ENCODE assay signal across 8 cellular contexts in genomic region chr19:14089412-14089661, GRCh38. TPM values are rescaled to one million over a fixed set of nuclear protein-coding genes. Genes with fewer than 3 reads are reported as not detected.
DNase-seq lines count a peak whose midpoint lies in the region; ATAC-seq and TF ChIP-seq lines count a peak whose summit lies in the region.

No MANE protein-coding gene starts in this region.

- H3K4me1 ChIP-seq in ES-I3 (ENCODE audit: insufficient read depth, low read length) = no peaks in the 10 kb centered on the region; the same call in 1 of the 2 replicates
- peaks cover 10% of the 10 kb centered on the region for H3K4me1 ChIP-seq in ectodermal cell (ENCODE audit: control insufficient read depth, insufficient read depth, low read length)
- peaks cover 20 to 21% of the 10 kb centered on the region in 2 experiments for H3K4me1 ChIP-seq in neutrophil (ENCODE audit: control insufficient read depth in 1 of 2, insufficient read depth in 1 of 2, low read depth in 1 of 2, low read length in 1 of 2)

- H3K9me3 ChIP-seq in ES-I3 (ENCODE audit: control insufficient read depth, insufficient read depth, low read length) = no peaks in the 10 kb centered on the region; the same call in 1 of the 2 replicates
- H3K9me3 ChIP-seq in ectodermal cell (ENCODE audit: control insufficient read depth, low read length) = peaks cover 3% of the 10 kb centered on the region
- no peaks in the 10 kb centered on the region for H3K9me3 ChIP-seq in neutrophil

- WGBS in ectodermal cell, 2 experiments = 13 to 14% methylated on average over 16 of the region's 16 CpGs

- peak overlapping the region; percentile 60 for H3K9ac ChIP-seq in ES-I3 (ENCODE audit: low read depth, low read length)

- peak overlapping the region; percentile 36 for H3K4me3 ChIP-seq in ectodermal cell (ENCODE audit: insufficient read depth, low read depth, low read length)
- peak overlapping the region; percentile 41 to 64 for H3K4me3 ChIP-seq in neutrophil (ENCODE audit: low read depth in 1 of 2, low read length in 1 of 2)

- TF ChIP-seq CTCF in neutrophil (IDR thresholded peaks at IDR 0.05) = no peak

- H3K27ac ChIP-seq in ectodermal cell (ENCODE audit: insufficient read depth, low read depth, low read length, poor library complexity, severe bottlenecking) = no peak overlapping the region
- no peak overlapping the region for H3K27ac ChIP-seq in neutrophil

- no peaks in the 10 kb centered on the region for H3K36me3 ChIP-seq in ES-I3 (ENCODE audit: insufficient read depth, low read length)
- H3K36me3 ChIP-seq in ectodermal cell (ENCODE audit: control insufficient read depth, insufficient read depth, low read length) = peaks cover 14% of the 10 kb centered on the region
- H3K36me3 ChIP-seq in neutrophil = peaks cover 17% of the 10 kb centered on the region

- ATAC-seq in HG02798 (IDR thresholded peaks at IDR 0.05; ENCODE audit: poor library complexity, unreplicated experiment) = no peak

- DNase-seq in NCI-H2171 (lab: John Stamatoyannopoulos, UW) (peak; percentile 14), SKM-1 (lab: John Stamatoyannopoulos, UW; ENCODE audit: unreplicated experiment) (no peak), activated gamma-delta T cell treated with Interleukin-2 at 50 U/mL for 16 hours (no peak), mesenteric fat pad (ENCODE audit: low spot score) (no peak)

- peaks cover 19% of the 10 kb centered on the region for H3K27me3 ChIP-seq in ectodermal cell (ENCODE audit: control insufficient read depth, insufficient read depth, low read length, poor library complexity, severe bottlenecking)
- peaks cover 6% of the 10 kb centered on the region for H3K27me3 ChIP-seq in neutrophil

RNA-seq across cellular contexts. Expression of gene SAMD1, which starts 1.2 kb away (rescaled TPM):
- polyA plus RNA-seq in ectodermal cell (2013, experiment 1 of 4) = 83.5 TPM
- 74.5 TPM for polyA plus RNA-seq in ectodermal cell (2013, experiment 2 of 4)
- 63.0 TPM for polyA plus RNA-seq in ectodermal cell (2013, experiment 3 of 4)
- 65.4 TPM for polyA plus RNA-seq in ectodermal cell (2013, experiment 4 of 4)
- 32.3 TPM for total RNA-seq in mesenteric fat pad

RNA-seq across cellular contexts. Expression of gene C19orf67, which starts 3.8 kb away (rescaled TPM):
- polyA plus RNA-seq in ectodermal cell (2013, experiment 1 of 4) = not detected
- not detected for polyA plus RNA-seq in ectodermal cell (2013, experiment 2 of 4)
- polyA plus RNA-seq in ectodermal cell (2013, experiment 3 of 4) = not detected
- not detected for polyA plus RNA-seq in ectodermal cell (2013, experiment 4 of 4)
- not detected for total RNA-seq in mesenteric fat pad

RNA-seq across cellular contexts. Expression of gene MISP3, which starts 16.8 kb away (rescaled TPM):
- polyA plus RNA-seq in ectodermal cell (2013, experiment 1 of 4) = 1.4 TPM
- 0.96 TPM for polyA plus RNA-seq in ectodermal cell (2013, experiment 2 of 4)
- 2.5 TPM for polyA plus RNA-seq in ectodermal cell (2013, experiment 3 of 4)
- polyA plus RNA-seq in ectodermal cell (2013, experiment 4 of 4) = 2.4 TPM
- total RNA-seq in mesenteric fat pad = 1.7 TPM

RNA-seq across cellular contexts. Expression of gene PALM3, which starts 27.5 kb away (rescaled TPM):
- 16.5 TPM for polyA plus RNA-seq in ectodermal cell (2013, experiment 1 of 4)
- 13.4 TPM for polyA plus RNA-seq in ectodermal cell (2013, experiment 2 of 4)
- 8.9 TPM for polyA plus RNA-seq in ectodermal cell (2013, experiment 3 of 4)
- polyA plus RNA-seq in ectodermal cell (2013, experiment 4 of 4) = 11.1 TPM
- total RNA-seq in mesenteric fat pad = not detected

RNA-seq across cellular contexts. Expression of gene PRKACA, which starts 28.2 kb away (rescaled TPM):
- 76.7 TPM for polyA plus RNA-seq in ectodermal cell (2013, experiment 1 of 4)
- polyA plus RNA-seq in ectodermal cell (2013, experiment 2 of 4) = 73.7 TPM
- polyA plus RNA-seq in ectodermal cell (2013, experiment 3 of 4) = 55.8 TPM
- polyA plus RNA-seq in ectodermal cell (2013, experiment 4 of 4) = 62.3 TPM
- total RNA-seq in mesenteric fat pad = 160 TPM
